Comparison of ENCODE assay signal across 12 cellular contexts in the genomic region with DNA sequence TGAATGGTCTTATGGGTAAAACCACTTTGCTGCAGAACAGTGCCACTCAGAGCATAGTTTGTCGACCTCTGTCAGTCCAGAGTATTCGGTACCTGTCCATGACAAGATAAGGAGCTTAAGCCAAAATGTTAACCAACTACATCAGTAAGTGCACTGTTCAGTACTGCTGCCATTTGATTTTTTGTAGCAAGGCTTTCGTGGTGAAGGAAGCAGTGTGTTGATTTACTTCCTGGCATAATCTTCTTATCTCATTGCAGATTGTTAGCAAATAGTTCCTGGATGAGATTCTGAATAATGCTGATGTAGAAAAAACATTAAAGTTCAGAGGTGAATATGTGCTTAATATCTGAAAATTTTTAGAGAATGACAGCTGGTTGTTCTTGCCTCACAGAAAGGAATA.
DNase-seq lines count a peak whose midpoint lies in the region; ATAC-seq and TF ChIP-seq lines count a peak whose summit lies in the region.
"Had no signal": no experiment of that assay in that cellular context is flagged by ENCODE, and none has a peak within 500 bp of the region (broad histone marks: within the 10 kb centered on the region; RNA-seq: fewer than 3 reads in every experiment).

No MANE protein-coding gene starts in this region.

- TF ChIP-seq POLR2A in breast epithelium (IDR thresholded peaks at IDR 0.05) = no peak

- DNase-seq in MCF 10A (ENCODE audit: unreplicated experiment) = no peak
- DNase-seq in breast epithelium (ENCODE audit: low spot score in 2 of 2) = no peak
- no peak for DNase-seq in left lung
- DNase-seq in upper lobe of right lung = no peak
- DNase-seq in stimulated activated CD4-positive, alpha-beta T cell treated with anti-CD3 and anti-CD28 coated beads, Interleukin-4, amount 100 ng/mL, for 4 hours = no peak
- DNase-seq in MG63 = no peak
- DNase-seq: foreskin melanocyte, midbrain, NCI-H2081 treated with DMSO at 0.1 percent for 48 hours had no signal

- H3K27me3 ChIP-seq in breast epithelium (no peaks in the 10 kb centered on the region), left lung (no peaks in the 10 kb centered on the region), upper lobe of right lung (no peaks in the 10 kb centered on the region), MG63 (no peaks in the 10 kb centered on the region)

- peaks cover 21% of the 10 kb centered on the region for H3K4me1 Mint-ChIP-seq in MCF 10A (ENCODE audit: insufficient read depth, unreplicated experiment)
- H3K4me1 Mint-ChIP-seq in activated naive CD8-positive, alpha-beta T cell (ENCODE audit: low read depth) = peaks cover 62% of the 10 kb centered on the region

- no peak for ATAC-seq in left lung
- ATAC-seq in upper lobe of right lung = no peak
- no peak for ATAC-seq in HG02763 (IDR thresholded peaks at IDR 0.05; ENCODE audit: unreplicated experiment)

- H3K4me3 Mint-ChIP-seq in MCF 10A (ENCODE audit: unreplicated experiment) = no peak overlapping the region
- no peak overlapping the region for H3K4me3 Mint-ChIP-seq in activated naive CD8-positive, alpha-beta T cell
- H3K4me3 Mint-ChIP-seq: B cell had no signal

- peak overlapping the region; percentile 95 for H3K27ac Mint-ChIP-seq in MCF 10A (ENCODE audit: low read depth, unreplicated experiment)
- H3K27ac Mint-ChIP-seq in activated naive CD8-positive, alpha-beta T cell = peak overlapping the region; percentile 95
- H3K27ac Mint-ChIP-seq: B cell had no signal

- POLR2A ChIA-PET in MCF 10A (lab: Yijun Ruan, JAX) = interaction anchor here (0.6 to 0.7 kb wide), 2 partner anchors 273 to 435 kb away, joined by 4 read pairs; no protein-coding TSS in a partner anchor

- TF ChIP-seq CTCF in MCF 10A (IDR thresholded peaks at IDR 0.05; ENCODE audit: unreplicated experiment) = no peak
- no peak for TF ChIP-seq CTCF in breast epithelium (IDR thresholded peaks at IDR 0.05)
- no peak for TF ChIP-seq CTCF in left lung (IDR thresholded peaks at IDR 0.05)
- no peak for TF ChIP-seq CTCF in upper lobe of right lung (IDR thresholded peaks at IDR 0.05)

- intact Hi-C loops in MCF 10A (cut with micrococcal nuclease) (no loop called here), breast epithelium (cut with DNase I; ENCODE audit: low total_unique reads) (no loop called here), left lung (cut with DNase I) (no loop called here), upper lobe of right lung (cut with DNase I) (no loop called here)

- no peaks in the 10 kb centered on the region for H3K36me3 ChIP-seq in breast epithelium
- H3K36me3 ChIP-seq in left lung = no peaks in the 10 kb centered on the region
- H3K36me3 ChIP-seq in upper lobe of right lung = no peaks in the 10 kb centered on the region
- H3K36me3 ChIP-seq in MG63 = no peaks in the 10 kb centered on the region

- CTCF ChIA-PET in MCF 10A (lab: Yijun Ruan, JAX) = no interaction called here

- no peaks in the 10 kb centered on the region for H3K36me3 Mint-ChIP-seq in MCF 10A (ENCODE audit: insufficient read depth, unreplicated experiment)
- H3K36me3 Mint-ChIP-seq in activated naive CD8-positive, alpha-beta T cell = peaks cover 10% of the 10 kb centered on the region

- peaks cover 8% of the 10 kb centered on the region for H3K9me3 Mint-ChIP-seq in MCF 10A (ENCODE audit: unreplicated experiment)
- peaks cover 13% of the 10 kb centered on the region for H3K9me3 Mint-ChIP-seq in activated naive CD8-positive, alpha-beta T cell (ENCODE audit: low read depth)

- no peaks in the 10 kb centered on the region for H3K27me3 Mint-ChIP-seq in MCF 10A (ENCODE audit: insufficient read depth, unreplicated experiment)
- H3K27me3 Mint-ChIP-seq in activated naive CD8-positive, alpha-beta T cell = no peaks in the 10 kb centered on the region

- H3K9me3 ChIP-seq in breast epithelium (no peaks in the 10 kb centered on the region), left lung (peaks cover 0 to 9% of the 10 kb centered on the region in 2 donors), upper lobe of right lung (peaks cover 13% of the 10 kb centered on the region), MG63 (peaks cover 16% of the 10 kb centered on the region)

- H3K4me3 ChIP-seq in breast epithelium (no peak overlapping the region), left lung (no peak overlapping the region), upper lobe of right lung (no peak overlapping the region), MG63 (no peak overlapping the region)

- H3K4me1 ChIP-seq in breast epithelium = no peaks in the 10 kb centered on the region
- peaks cover 16 to 37% of the 10 kb centered on the region in 2 donors for H3K4me1 ChIP-seq in left lung
- H3K4me1 ChIP-seq in upper lobe of right lung = peaks cover 23% of the 10 kb centered on the region

- BruUV-seq in MCF 10A (replicated peaks; lab: Mats Ljungman, UMichigan) = no TSS peak

- H3K27ac ChIP-seq in breast epithelium = peak overlapping the region in 1 of 2 donors; percentile 78
- H3K27ac ChIP-seq in left lung = peak overlapping the region; percentile 46 to 87
- peak overlapping the region; percentile 70 for H3K27ac ChIP-seq in upper lobe of right lung
